1 cellular context compared by ENCODE assay signal in the genomic region with DNA sequence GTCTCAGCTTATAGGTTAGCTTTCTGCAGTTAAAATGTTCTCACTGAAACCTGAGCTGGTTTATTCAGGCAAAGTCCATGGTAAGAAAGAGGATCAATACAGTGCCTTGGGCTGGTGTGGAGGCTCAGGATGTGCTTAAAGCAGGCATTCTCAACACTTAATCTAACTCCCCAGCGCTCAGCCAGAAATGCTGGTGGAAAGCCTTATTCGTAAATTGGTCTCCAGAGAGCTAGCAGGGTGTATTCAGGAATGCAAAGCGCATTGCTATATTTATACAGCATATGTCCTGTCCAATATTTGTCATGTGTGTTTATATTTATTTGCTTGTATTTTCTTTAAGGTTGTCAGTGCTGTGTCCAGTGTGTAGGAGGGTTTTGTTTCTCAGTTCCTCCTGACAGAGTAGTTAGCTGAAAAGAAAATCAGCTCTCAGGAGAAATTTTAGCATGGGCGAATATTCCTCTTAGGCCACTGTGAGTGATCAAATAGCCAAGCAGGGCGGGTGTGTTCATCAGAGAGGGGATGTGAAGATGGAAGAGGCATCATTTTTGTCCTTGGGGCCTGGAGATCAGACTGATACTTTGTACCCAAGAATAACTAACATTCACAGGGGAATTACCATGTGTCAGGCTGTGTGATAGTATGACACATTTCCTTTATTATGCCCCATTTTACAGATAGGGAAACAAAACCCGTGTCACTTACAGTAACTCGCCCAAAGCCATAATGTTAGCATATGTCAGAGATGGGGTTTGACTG.
TF ChIP-seq lines count a peak whose summit lies in the region.

No MANE protein-coding gene starts in this region.

TF ChIP-seq in GM12878, 131 proteins besides CTCF, POLR2A, EP300 and RAD21 (continued from another document):
- TF ChIP-seq, protein P1, sequence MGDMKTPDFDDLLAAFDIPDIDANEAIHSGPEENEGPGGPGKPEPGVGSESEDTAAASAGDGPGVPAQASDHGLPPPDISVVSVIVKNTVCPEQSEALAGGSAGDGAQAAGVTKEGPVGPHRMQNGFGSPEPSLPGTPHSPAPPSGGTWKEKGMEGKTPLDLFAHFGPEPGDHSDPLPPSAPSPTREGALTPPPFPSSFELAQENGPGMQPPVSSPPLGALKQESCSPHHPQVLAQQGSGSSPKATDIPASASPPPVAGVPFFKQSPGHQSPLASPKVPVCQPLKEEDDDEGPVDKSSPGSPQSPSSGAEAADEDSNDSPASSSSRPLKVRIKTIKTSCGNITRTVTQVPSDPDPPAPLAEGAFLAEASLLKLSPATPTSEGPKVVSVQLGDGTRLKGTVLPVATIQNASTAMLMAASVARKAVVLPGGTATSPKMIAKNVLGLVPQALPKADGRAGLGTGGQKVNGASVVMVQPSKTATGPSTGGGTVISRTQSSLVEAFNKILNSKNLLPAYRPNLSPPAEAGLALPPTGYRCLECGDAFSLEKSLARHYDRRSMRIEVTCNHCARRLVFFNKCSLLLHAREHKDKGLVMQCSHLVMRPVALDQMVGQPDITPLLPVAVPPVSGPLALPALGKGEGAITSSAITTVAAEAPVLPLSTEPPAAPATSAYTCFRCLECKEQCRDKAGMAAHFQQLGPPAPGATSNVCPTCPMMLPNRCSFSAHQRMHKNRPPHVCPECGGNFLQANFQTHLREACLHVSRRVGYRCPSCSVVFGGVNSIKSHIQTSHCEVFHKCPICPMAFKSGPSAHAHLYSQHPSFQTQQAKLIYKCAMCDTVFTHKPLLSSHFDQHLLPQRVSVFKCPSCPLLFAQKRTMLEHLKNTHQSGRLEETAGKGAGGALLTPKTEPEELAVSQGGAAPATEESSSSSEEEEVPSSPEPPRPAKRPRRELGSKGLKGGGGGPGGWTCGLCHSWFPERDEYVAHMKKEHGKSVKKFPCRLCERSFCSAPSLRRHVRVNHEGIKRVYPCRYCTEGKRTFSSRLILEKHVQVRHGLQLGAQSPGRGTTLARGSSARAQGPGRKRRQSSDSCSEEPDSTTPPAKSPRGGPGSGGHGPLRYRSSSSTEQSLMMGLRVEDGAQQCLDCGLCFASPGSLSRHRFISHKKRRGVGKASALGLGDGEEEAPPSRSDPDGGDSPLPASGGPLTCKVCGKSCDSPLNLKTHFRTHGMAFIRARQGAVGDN (IDR thresholded peaks at IDR 0.05) = peak; percentile 87
- TF ChIP-seq SMAD5 (IDR thresholded peaks at IDR 0.05; ENCODE audit: low read depth) (no peak), MEF2A (IDR thresholded peaks at IDR 0.05; ENCODE audit: insufficient read depth, low read depth, low read length) (peak; percentile 67), BACH1 (IDR thresholded peaks at IDR 0.05; ENCODE audit: borderline replicate concordance) (peak; percentile 40; the same call in 1 of the 2 replicates), SIN3A (IDR thresholded peaks at IDR 0.05; ENCODE audit: low read depth, low read length) (no peak), NFIC (IDR thresholded peaks at IDR 0.05; ENCODE audit: low read depth, low read length) (peak; percentile 82), KDM1A (IDR thresholded peaks at IDR 0.05; ENCODE audit: borderline replicate concordance) (no peak), KLF5 (IDR thresholded peaks at IDR 0.05; ENCODE audit: partially characterized antibody) (no peak), SREBF1 (IDR thresholded peaks at IDR 0.05; ENCODE audit: low read length) (no peak), TAF1 (IDR thresholded peaks at IDR 0.05; ENCODE audit: borderline replicate concordance, low read depth, low read length) (no peak), ASH2L (IDR thresholded peaks at IDR 0.05; ENCODE audit: borderline replicate concordance, low read depth) (0 out of 2 replicates have a peak, but pooled peaks have one; percentile 55), ZSCAN29 (IDR thresholded peaks at IDR 0.05) (no peak), SMAD1 (IDR thresholded peaks at IDR 0.05; ENCODE audit: low read depth, partially characterized antibody) (peak; percentile 47), TCF12 (IDR thresholded peaks at IDR 0.05; ENCODE audit: low read depth, low read length) (no peak), PML (IDR thresholded peaks at IDR 0.05; ENCODE audit: low read length) (peak; percentile 31; the same call in 1 of the 2 replicates), SIX5 (IDR thresholded peaks at IDR 0.05; ENCODE audit: low read depth, low read length, severe bottlenecking) (no peak), ESRRA (IDR thresholded peaks at IDR 0.05; ENCODE audit: low read length) (no peak), JUNB (IDR thresholded peaks at IDR 0.05) (peak; percentile 48; the same call in 1 of the 2 replicates), EZH2 (IDR thresholded peaks at IDR 0.05; ENCODE audit: borderline replicate concordance, control insufficient read depth, low read depth, low read length) (no peak)
- TF ChIP-seq, protein P2, sequence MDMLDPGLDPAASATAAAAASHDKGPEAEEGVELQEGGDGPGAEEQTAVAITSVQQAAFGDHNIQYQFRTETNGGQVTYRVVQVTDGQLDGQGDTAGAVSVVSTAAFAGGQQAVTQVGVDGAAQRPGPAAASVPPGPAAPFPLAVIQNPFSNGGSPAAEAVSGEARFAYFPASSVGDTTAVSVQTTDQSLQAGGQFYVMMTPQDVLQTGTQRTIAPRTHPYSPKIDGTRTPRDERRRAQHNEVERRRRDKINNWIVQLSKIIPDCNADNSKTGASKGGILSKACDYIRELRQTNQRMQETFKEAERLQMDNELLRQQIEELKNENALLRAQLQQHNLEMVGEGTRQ (IDR thresholded peaks at IDR 0.05; ENCODE audit: borderline replicate concordance, low read depth, low read length) = no peak
- TF ChIP-seq, protein P3, sequence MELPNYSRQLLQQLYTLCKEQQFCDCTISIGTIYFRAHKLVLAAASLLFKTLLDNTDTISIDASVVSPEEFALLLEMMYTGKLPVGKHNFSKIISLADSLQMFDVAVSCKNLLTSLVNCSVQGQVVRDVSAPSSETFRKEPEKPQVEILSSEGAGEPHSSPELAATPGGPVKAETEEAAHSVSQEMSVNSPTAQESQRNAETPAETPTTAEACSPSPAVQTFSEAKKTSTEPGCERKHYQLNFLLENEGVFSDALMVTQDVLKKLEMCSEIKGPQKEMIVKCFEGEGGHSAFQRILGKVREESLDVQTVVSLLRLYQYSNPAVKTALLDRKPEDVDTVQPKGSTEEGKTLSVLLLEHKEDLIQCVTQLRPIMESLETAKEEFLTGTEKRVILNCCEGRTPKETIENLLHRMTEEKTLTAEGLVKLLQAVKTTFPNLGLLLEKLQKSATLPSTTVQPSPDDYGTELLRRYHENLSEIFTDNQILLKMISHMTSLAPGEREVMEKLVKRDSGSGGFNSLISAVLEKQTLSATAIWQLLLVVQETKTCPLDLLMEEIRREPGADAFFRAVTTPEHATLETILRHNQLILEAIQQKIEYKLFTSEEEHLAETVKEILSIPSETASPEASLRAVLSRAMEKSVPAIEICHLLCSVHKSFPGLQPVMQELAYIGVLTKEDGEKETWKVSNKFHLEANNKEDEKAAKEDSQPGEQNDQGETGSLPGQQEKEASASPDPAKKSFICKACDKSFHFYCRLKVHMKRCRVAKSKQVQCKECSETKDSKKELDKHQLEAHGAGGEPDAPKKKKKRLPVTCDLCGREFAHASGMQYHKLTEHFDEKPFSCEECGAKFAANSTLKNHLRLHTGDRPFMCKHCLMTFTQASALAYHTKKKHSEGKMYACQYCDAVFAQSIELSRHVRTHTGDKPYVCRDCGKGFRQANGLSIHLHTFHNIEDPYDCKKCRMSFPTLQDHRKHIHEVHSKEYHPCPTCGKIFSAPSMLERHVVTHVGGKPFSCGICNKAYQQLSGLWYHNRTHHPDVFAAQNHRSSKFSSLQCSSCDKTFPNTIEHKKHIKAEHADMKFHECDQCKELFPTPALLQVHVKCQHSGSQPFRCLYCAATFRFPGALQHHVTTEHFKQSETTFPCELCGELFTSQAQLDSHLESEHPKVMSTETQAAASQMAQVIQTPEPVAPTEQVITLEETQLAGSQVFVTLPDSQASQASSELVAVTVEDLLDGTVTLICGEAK (IDR thresholded peaks at IDR 0.05; ENCODE audit: borderline replicate concordance) = no peak
- TF ChIP-seq, protein P4, sequence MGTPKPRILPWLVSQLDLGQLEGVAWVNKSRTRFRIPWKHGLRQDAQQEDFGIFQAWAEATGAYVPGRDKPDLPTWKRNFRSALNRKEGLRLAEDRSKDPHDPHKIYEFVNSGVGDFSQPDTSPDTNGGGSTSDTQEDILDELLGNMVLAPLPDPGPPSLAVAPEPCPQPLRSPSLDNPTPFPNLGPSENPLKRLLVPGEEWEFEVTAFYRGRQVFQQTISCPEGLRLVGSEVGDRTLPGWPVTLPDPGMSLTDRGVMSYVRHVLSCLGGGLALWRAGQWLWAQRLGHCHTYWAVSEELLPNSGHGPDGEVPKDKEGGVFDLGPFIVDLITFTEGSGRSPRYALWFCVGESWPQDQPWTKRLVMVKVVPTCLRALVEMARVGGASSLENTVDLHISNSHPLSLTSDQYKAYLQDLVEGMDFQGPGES (IDR thresholded peaks at IDR 0.05) = no peak
TF ChIP-seq in GM12878: peak in this region for 45.
